ENCODE assay signal across 1 cellular context in the genomic region with DNA sequence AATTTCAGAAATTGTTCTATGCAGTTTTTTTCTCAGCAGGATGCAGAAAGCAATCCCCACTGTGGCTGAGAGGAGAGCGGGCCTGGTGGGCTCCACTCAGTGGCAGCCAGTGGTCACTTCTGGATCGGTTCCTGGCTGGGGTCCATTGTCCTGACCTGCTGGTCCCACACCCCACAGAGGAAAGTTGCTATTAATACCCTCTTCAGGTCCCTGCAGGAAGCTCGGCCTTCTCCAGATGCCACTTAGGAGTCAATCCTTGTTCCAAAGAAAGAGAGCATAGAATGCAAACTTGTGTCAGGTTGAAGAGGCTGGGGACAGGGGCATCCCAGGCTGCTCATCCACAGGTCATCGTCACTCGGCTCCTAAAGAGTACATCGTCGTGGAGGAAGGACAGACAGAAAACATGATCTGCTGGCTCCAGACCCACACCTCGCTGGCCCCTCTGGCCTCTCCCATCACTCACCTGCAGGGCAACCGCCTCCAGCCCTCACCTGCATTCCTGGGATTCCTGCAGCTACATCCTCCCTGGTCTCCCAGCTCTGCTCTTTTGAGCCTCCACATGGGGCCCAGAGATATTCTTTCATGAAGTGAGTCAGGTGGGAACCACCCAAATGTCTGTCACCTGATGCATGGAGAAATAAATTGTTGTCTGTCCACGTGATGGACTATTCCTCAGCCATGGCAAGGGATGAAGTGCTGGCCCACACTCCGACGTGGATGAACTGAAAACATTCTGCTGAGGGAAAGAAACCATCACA.
TF ChIP-seq lines count a peak whose summit lies in the region.

No MANE protein-coding gene starts in this region.

TF ChIP-seq in HepG2, 621 proteins besides CTCF, POLR2A, EP300 and RAD21 (continued from another document):
- TF ChIP-seq CREB3 (CRISPR knock-in tag; IDR thresholded peaks at IDR 0.05), result no peak
